ENCODE assay signal across 15 cellular contexts in genomic region chr1:65049941-65050713, GRCh38.
A peak's percentile ranks its signal among the peaks of the same experiment; 100 is the strongest.
DNase-seq lines count a peak whose midpoint lies in the region; ATAC-seq and TF ChIP-seq lines count a peak whose summit lies in the region.
"Had no signal": no experiment of that assay in that cellular context is flagged by ENCODE, and none has a peak within 500 bp of the region (broad histone marks: within the 10 kb centered on the region; RNA-seq: fewer than 3 reads in every experiment).

No MANE protein-coding gene starts in this region.

- peak in 1 of 3 donors; percentile 53 for ATAC-seq in natural killer cell
- no peak for ATAC-seq in natural killer cell treated with Interleukin-12 subunit alpha and Interleukin-12 subunit beta and Interleukin-15 and Interleukin-18, amount 100 ng/mL, for 72 hours
- ATAC-seq in T-helper 17 cell, result peak; percentile 78
- peak; percentile 79 for ATAC-seq in central memory CD8-positive, alpha-beta T cell (replicated peaks; ENCODE audit: extremely low read depth, poor library complexity, severe bottlenecking)
- ATAC-seq in GM19452 (IDR thresholded peaks at IDR 0.05; ENCODE audit: unreplicated experiment), result no peak
- ATAC-seq: K562; left ventricle myocardium superior; sciatic nerve; stimulated activated naive B cell treated with anti-CD40 and anti-IgM and Interleukin-4, amounts not matched to agents 10 μg/mL and 1 μg/mL and 100 μg/mL, for 72 hours had no signal

- H3K36me3 ChIP-seq in thymus (ENCODE audit: control insufficient read depth, insufficient read depth), result no peaks in the 10 kb centered on the region

- intact Hi-C loops in natural killer cell (cut with micrococcal nuclease), result no loop called here

- DNase-seq in natural killer cell, result no peak
- DNase-seq in natural killer cell treated with Interleukin-12 subunit alpha and Interleukin-12 subunit beta and Interleukin-15 and Interleukin-18, amount 100 ng/mL, for 72 hours (ENCODE audit: low spot score), result no peak
- no peak for DNase-seq in T-helper 17 cell
- DNase-seq in central memory CD8-positive, alpha-beta T cell (ENCODE audit: low spot score in 2 of 2), result no peak
- no peak for DNase-seq in amniotic stem cell (lab: John Stamatoyannopoulos, UW)
- DNase-seq: activated CD4-positive, alpha-beta T cell treated with anti-CD3 and anti-CD28 coated beads, Interleukin-2, amount 50 U/mL, for 1 hour; effector memory CD4-positive, alpha-beta T cell; left ventricle myocardium superior; stimulated activated naive B cell treated with anti-CD40 and anti-IgM and Interleukin-4, amounts not matched to agents 10 μg/mL and 1 μg/mL and 100 μg/mL, for 72 hours had no signal

- H3K4me3 ChIP-seq in thymus (ENCODE audit: low read length), result no peak overlapping the region
- H3K4me3 ChIP-seq: K562, upper lobe of left lung had no signal

- no peaks in the 10 kb centered on the region for H3K9me3 ChIP-seq in T-helper 17 cell (ENCODE audit: control insufficient read depth, low read length, poor library complexity, severe bottlenecking)
- no peaks in the 10 kb centered on the region for H3K9me3 ChIP-seq in thymus (ENCODE audit: control insufficient read depth)
- H3K9me3 ChIP-seq: upper lobe of left lung had no signal

- peak overlapping the region; percentile 56 to 66 for H3K27ac Mint-ChIP-seq in natural killer cell
- H3K27ac Mint-ChIP-seq in natural killer cell treated with Interleukin-12 subunit alpha and Interleukin-12 subunit beta and Interleukin-15 and Interleukin-18, amount 100 ng/mL, for 72 hours, result peak overlapping the region in 1 of 2 donors; percentile 42
- H3K27ac Mint-ChIP-seq in T-helper 17 cell, result peak overlapping the region; percentile 92
- peak overlapping the region; percentile 66 for H3K27ac Mint-ChIP-seq in central memory CD8-positive, alpha-beta T cell (ENCODE audit: low read depth)
- H3K27ac Mint-ChIP-seq: B cell had no signal

- H3K4me3 Mint-ChIP-seq in natural killer cell (peak overlapping the region; percentile 5), T-helper 17 cell (peak overlapping the region; percentile 77)
- H3K4me3 Mint-ChIP-seq in natural killer cell treated with Interleukin-12 subunit alpha and Interleukin-12 subunit beta and Interleukin-15 and Interleukin-18, amount 100 ng/mL, for 72 hours, result no peak overlapping the region
- peak overlapping the region; percentile 61 for H3K4me3 Mint-ChIP-seq in central memory CD8-positive, alpha-beta T cell
- H3K4me3 Mint-ChIP-seq: B cell; stimulated activated naive B cell treated with anti-CD40 and anti-IgM and Interleukin-4, amounts not matched to agents 10 μg/mL and 1 μg/mL and 100 μg/mL, for 72 hours had no signal

- peaks cover 4% of the 10 kb centered on the region for H3K36me3 Mint-ChIP-seq in natural killer cell
- no peaks in the 10 kb centered on the region for H3K36me3 Mint-ChIP-seq in natural killer cell treated with Interleukin-12 subunit alpha and Interleukin-12 subunit beta and Interleukin-15 and Interleukin-18, amount 100 ng/mL, for 72 hours
- H3K36me3 Mint-ChIP-seq in T-helper 17 cell (ENCODE audit: low read depth), result peaks cover 2% of the 10 kb centered on the region
- H3K36me3 Mint-ChIP-seq in central memory CD8-positive, alpha-beta T cell (ENCODE audit: insufficient read depth), result peaks cover 6% of the 10 kb centered on the region

- H3K27me3 ChIP-seq in thymus (ENCODE audit: control insufficient read depth, insufficient read depth), result no peaks in the 10 kb centered on the region
- H3K27me3 ChIP-seq: upper lobe of left lung had no signal

- H3K4me1 ChIP-seq in thymus (ENCODE audit: control insufficient read depth, insufficient read depth, low read length), result peaks cover 11% of the 10 kb centered on the region

- H3K4me1 Mint-ChIP-seq in natural killer cell (peaks cover 16 to 18% of the 10 kb centered on the region in 2 donors), T-helper 17 cell (peaks cover 37% of the 10 kb centered on the region)
- peaks cover 12 to 16% of the 10 kb centered on the region in 2 donors for H3K4me1 Mint-ChIP-seq in natural killer cell treated with Interleukin-12 subunit alpha and Interleukin-12 subunit beta and Interleukin-15 and Interleukin-18, amount 100 ng/mL, for 72 hours (ENCODE audit: low read depth in 2 of 2)
- H3K4me1 Mint-ChIP-seq in central memory CD8-positive, alpha-beta T cell, result peaks cover 55% of the 10 kb centered on the region

- no peak for TF ChIP-seq CTCF in natural killer cell (IDR thresholded peaks at IDR 0.05)

- no peaks in the 10 kb centered on the region for H3K9me3 Mint-ChIP-seq in natural killer cell
- H3K9me3 Mint-ChIP-seq in natural killer cell treated with Interleukin-12 subunit alpha and Interleukin-12 subunit beta and Interleukin-15 and Interleukin-18, amount 100 ng/mL, for 72 hours, result no peaks in the 10 kb centered on the region
- no peaks in the 10 kb centered on the region for H3K9me3 Mint-ChIP-seq in central memory CD8-positive, alpha-beta T cell
- H3K9me3 Mint-ChIP-seq: stimulated activated naive B cell treated with anti-CD40 and anti-IgM and Interleukin-4, amounts not matched to agents 10 μg/mL and 1 μg/mL and 100 μg/mL, for 72 hours had no signal

- H3K27ac ChIP-seq in thymus (ENCODE audit: low read depth), result peak overlapping the region; percentile 31

- no peaks in the 10 kb centered on the region for H3K27me3 Mint-ChIP-seq in natural killer cell (ENCODE audit: low read depth in 2 of 2)
- no peaks in the 10 kb centered on the region for H3K27me3 Mint-ChIP-seq in natural killer cell treated with Interleukin-12 subunit alpha and Interleukin-12 subunit beta and Interleukin-15 and Interleukin-18, amount 100 ng/mL, for 72 hours
- H3K27me3 Mint-ChIP-seq in T-helper 17 cell, result no peaks in the 10 kb centered on the region
- H3K27me3 Mint-ChIP-seq in central memory CD8-positive, alpha-beta T cell, result no peaks in the 10 kb centered on the region
- H3K27me3 Mint-ChIP-seq: B cell; stimulated activated naive B cell treated with anti-CD40 and anti-IgM and Interleukin-4, amounts not matched to agents 10 μg/mL and 1 μg/mL and 100 μg/mL, for 72 hours had no signal

- 73% methylated on average over 5 of the region's 5 CpGs for WGBS in thymus

Comparison
In these comparisons a context has a peak if more than half of its experiments do, and no peak if none do; other contexts are left out.
1. ATAC-seq: peak in T-helper 17 cell (single experiment) and central memory CD8-positive, alpha-beta T cell (single experiment); none in natural killer cell treated with Interleukin-12 subunit alpha and Interleukin-12 subunit beta and Interleukin-15 and Interleukin-18, amount 100 ng/mL, for 72 hours (0 of 2) and GM19452 (single experiment).